ENCODE assay signal across 10 cellular contexts in the genomic region with DNA sequence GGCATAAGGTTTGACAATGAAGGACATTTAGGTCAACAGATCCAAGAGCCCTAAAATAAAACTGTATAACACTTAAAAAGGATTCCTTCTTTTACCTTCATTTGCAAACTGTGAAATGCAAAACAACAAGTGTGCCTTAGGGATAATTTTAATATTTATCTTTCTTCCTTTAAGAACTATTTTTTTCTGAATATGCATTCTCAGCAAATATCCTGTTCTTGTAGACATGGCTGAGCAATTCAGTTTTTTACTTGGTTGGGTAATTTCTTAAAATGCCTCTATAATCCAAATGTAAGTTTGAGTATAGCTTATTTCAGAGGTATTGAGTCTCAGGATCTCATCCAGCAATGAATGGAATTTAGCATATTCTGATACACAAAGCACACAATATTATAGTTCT. TPM values are rescaled to one million over a fixed set of nuclear protein-coding genes. Genes with fewer than 3 reads are reported as not detected.
"Had no signal": no experiment of that assay in that cellular context is flagged by ENCODE, and none has a peak within 500 bp of the region (broad histone marks: within the 10 kb centered on the region; RNA-seq: fewer than 3 reads in every experiment).

No MANE protein-coding gene starts in this region.

- H3K36me3 Mint-ChIP-seq: IgD-negative memory B cell had no signal

- H3K4me3 ChIP-seq: GM23248, HAP-1 had no signal

- H3K27me3 Mint-ChIP-seq: IgD-negative memory B cell had no signal

- H3K9ac ChIP-seq: GM23248 had no signal

- H3K4me1 Mint-ChIP-seq: IgD-negative memory B cell had no signal

- H3K4me1 ChIP-seq: HAP-1 had no signal

- H3K4me3 Mint-ChIP-seq: HFFc6, IgD-negative memory B cell had no signal

- H2AFZ ChIP-seq: GM23248 had no signal

- DNase-seq: GM23248, GOT3, H7, HFFc6, KG1 had no signal

- ATAC-seq: HCT116 had no signal

- H3K27ac Mint-ChIP-seq: HFFc6, IgD-negative memory B cell had no signal

- H3K27ac ChIP-seq: GM23248, HL-60 had no signal

- H3K36me3 ChIP-seq: HAP-1 had no signal

- H3K9me3 ChIP-seq: HAP-1 had no signal

RNA-seq across cellular contexts. Expression of a gene that starts 43.0 kb away (rescaled TPM):
- total RNA-seq: GM23248, HFFc6, HT1080 had no signal
- polyA plus RNA-seq: GM23248, IgD-negative memory B cell had no signal
